ENCODE assay signal across 1 cellular context in the genomic region with DNA sequence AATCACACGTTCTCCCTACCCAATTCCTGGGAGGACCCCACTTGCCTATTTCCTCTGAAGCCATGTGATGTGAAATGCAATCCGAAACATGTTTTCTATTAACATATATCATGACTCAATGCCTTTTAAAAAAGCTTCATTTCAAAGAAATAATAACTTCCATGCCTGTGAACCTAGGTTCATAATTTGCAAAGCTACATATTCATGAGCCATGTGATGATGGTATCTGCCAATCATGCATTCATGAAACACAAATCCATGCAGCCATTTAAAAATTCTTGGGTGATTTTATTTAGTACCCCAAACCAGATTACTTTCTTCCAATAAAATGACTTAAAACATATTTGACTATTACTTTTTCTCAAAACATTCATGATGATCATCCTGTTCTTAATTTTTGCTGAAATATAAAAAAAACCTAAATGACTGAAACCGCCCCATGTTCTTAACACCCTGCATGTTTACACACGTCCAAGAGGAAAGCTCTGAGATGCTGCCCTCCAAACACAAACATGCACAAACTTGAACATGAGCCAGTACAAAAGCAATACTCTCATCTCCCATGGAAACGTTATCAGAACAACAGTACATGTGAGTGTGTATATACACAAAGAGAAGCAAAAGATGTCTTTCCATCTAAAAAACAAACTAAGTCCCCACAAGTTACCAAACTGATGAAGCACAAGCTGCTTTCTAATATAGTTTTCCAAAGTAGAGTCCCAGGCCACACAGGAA.
A peak's percentile ranks its signal among the peaks of the same experiment; 100 is the strongest.
TF ChIP-seq lines count a peak whose summit lies in the region.

No MANE protein-coding gene starts in this region.

TF ChIP-seq in HepG2, 621 proteins besides CTCF, POLR2A, EP300 and RAD21:
- TF ChIP-seq, protein P1, sequence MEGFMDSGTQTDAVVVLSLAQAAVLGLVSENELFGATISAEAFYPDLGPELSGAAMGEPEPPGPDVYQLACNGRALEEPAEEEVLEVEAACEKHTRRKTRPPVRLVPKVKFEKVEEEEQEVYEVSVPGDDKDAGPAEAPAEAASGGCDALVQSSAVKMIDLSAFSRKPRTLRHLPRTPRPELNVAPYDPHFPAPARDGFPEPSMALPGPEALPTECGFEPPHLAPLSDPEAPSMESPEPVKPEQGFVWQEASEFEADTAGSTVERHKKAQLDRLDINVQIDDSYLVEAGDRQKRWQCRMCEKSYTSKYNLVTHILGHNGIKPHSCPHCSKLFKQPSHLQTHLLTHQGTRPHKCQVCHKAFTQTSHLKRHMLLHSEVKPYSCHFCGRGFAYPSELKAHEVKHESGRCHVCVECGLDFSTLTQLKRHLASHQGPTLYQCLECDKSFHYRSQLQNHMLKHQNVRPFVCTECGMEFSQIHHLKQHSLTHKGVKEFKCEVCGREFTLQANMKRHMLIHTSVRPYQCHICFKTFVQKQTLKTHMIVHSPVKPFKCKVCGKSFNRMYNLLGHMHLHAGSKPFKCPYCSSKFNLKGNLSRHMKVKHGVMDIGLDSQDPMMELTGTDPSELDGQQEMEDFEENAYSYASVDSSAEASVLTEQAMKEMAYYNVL (CRISPR knock-in tag; IDR thresholded peaks at IDR 0.05; ENCODE audit: borderline replicate concordance): no peak
- TF ChIP-seq FOXJ3 (CRISPR knock-in tag; IDR thresholded peaks at IDR 0.05; ENCODE audit: borderline replicate concordance): peak; percentile 3; the same call in 1 of the 2 replicates
- TF ChIP-seq ZNF564 (CRISPR knock-in tag; IDR thresholded peaks at IDR 0.05): 0 out of 2 replicates have a peak, but pooled peaks have one; percentile 15
- TF ChIP-seq GABPA (IDR thresholded peaks at IDR 0.05; ENCODE audit: low read depth, low read length): no peak
- peak; percentile 19; the same call in 1 of the 2 replicates for TF ChIP-seq GABPA (CRISPR knock-in tag; IDR thresholded peaks at IDR 0.05; ENCODE audit: low read depth)
- no peak for TF ChIP-seq CREB1 (IDR thresholded peaks at IDR 0.05)
- TF ChIP-seq CREB1 (CRISPR knock-in tag; IDR thresholded peaks at IDR 0.05): no peak
- TF ChIP-seq NFE2L1 (CRISPR knock-in tag; IDR thresholded peaks at IDR 0.05; ENCODE audit: borderline replicate concordance): no peak
- TF ChIP-seq, protein P2, sequence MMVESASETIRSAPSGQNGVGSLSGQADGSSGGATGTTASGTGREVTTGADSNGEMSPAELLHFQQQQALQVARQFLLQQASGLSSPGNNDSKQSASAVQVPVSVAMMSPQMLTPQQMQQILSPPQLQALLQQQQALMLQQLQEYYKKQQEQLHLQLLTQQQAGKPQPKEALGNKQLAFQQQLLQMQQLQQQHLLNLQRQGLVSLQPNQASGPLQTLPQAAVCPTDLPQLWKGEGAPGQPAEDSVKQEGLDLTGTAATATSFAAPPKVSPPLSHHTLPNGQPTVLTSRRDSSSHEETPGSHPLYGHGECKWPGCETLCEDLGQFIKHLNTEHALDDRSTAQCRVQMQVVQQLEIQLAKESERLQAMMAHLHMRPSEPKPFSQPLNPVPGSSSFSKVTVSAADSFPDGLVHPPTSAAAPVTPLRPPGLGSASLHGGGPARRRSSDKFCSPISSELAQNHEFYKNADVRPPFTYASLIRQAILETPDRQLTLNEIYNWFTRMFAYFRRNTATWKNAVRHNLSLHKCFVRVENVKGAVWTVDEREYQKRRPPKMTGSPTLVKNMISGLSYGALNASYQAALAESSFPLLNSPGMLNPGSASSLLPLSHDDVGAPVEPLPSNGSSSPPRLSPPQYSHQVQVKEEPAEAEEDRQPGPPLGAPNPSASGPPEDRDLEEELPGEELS (CRISPR knock-in tag; IDR thresholded peaks at IDR 0.05): 0 out of 2 replicates have a peak, but pooled peaks have one; percentile 6
- TF ChIP-seq RFX3 (CRISPR knock-in tag; IDR thresholded peaks at IDR 0.05): peak; percentile 65
- TF ChIP-seq ZNF138 (CRISPR knock-in tag; IDR thresholded peaks at IDR 0.05; ENCODE audit: low read depth): no peak
- TF ChIP-seq RFX1 (IDR thresholded peaks at IDR 0.05): peak; percentile 37; the same call in 1 of the 2 replicates
- TF ChIP-seq ASH2L (IDR thresholded peaks at IDR 0.05; ENCODE audit: insufficient read length, low read depth, low read length): peak; percentile 1
- TF ChIP-seq FOXP1 (IDR thresholded peaks at IDR 0.05): no peak
- peak; percentile 30; the same call in 1 of the 2 replicates for TF ChIP-seq FOXP1 (CRISPR knock-in tag; IDR thresholded peaks at IDR 0.05)
- TF ChIP-seq TBL1XR1 (IDR thresholded peaks at IDR 0.05; ENCODE audit: borderline replicate concordance, low read length, partially characterized antibody): peak; percentile 47
- TF ChIP-seq MIXL1 (CRISPR knock-in tag; IDR thresholded peaks at IDR 0.05): no peak
- TF ChIP-seq FOXA1 (IDR thresholded peaks at IDR 0.05): no peak
- TF ChIP-seq FOXA1 (CRISPR knock-in tag; IDR thresholded peaks at IDR 0.05): peak; percentile 32
- peak; percentile 48; the same call in 1 of the 2 replicates for TF ChIP-seq FOXA3 (CRISPR knock-in tag; IDR thresholded peaks at IDR 0.05)
- no peak for TF ChIP-seq SRSF4 (IDR thresholded peaks at IDR 0.05; ENCODE audit: low read depth, low read length, poor library complexity, severe bottlenecking)
- no peak for TF ChIP-seq ZNF570 (CRISPR knock-in tag; IDR thresholded peaks at IDR 0.05; ENCODE audit: borderline replicate concordance)
- no peak for TF ChIP-seq IKZF4 (CRISPR knock-in tag; IDR thresholded peaks at IDR 0.05; ENCODE audit: borderline replicate concordance, low read depth, not compliant biosample characterization)
- 0 out of 2 replicates have a peak, but pooled peaks have one; percentile 1 for TF ChIP-seq NCOA2 (CRISPR knock-in tag; IDR thresholded peaks at IDR 0.05)
- no peak for TF ChIP-seq RORA (CRISPR knock-in tag; IDR thresholded peaks at IDR 0.05)
- TF ChIP-seq, protein P3, sequence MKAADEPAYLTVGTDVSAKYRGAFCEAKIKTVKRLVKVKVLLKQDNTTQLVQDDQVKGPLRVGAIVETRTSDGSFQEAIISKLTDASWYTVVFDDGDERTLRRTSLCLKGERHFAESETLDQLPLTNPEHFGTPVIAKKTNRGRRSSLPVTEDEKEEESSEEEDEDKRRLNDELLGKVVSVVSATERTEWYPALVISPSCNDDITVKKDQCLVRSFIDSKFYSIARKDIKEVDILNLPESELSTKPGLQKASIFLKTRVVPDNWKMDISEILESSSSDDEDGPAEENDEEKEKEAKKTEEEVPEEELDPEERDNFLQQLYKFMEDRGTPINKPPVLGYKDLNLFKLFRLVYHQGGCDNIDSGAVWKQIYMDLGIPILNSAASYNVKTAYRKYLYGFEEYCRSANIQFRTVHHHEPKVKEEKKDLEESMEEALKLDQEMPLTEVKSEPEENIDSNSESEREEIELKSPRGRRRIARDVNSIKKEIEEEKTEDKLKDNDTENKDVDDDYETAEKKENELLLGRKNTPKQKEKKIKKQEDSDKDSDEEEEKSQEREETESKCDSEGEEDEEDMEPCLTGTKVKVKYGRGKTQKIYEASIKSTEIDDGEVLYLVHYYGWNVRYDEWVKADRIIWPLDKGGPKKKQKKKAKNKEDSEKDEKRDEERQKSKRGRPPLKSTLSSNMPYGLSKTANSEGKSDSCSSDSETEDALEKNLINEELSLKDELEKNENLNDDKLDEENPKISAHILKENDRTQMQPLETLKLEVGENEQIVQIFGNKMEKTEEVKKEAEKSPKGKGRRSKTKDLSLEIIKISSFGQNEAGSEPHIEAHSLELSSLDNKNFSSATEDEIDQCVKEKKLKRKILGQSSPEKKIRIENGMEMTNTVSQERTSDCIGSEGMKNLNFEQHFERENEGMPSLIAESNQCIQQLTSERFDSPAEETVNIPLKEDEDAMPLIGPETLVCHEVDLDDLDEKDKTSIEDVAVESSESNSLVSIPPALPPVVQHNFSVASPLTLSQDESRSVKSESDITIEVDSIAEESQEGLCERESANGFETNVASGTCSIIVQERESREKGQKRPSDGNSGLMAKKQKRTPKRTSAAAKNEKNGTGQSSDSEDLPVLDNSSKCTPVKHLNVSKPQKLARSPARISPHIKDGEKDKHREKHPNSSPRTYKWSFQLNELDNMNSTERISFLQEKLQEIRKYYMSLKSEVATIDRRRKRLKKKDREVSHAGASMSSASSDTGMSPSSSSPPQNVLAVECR (CRISPR knock-in tag; IDR thresholded peaks at IDR 0.05; ENCODE audit: borderline replicate concordance): 0 out of 2 replicates have a peak, but pooled peaks have one; percentile 5
- TF ChIP-seq ZNF552 (CRISPR knock-in tag; IDR thresholded peaks at IDR 0.05; ENCODE audit: borderline replicate concordance): no peak
- no peak for TF ChIP-seq MATR3 (CRISPR knock-in tag; IDR thresholded peaks at IDR 0.05)
- no peak for TF ChIP-seq PLRG1 (conservative IDR thresholded peaks at IDR 0.05)
- TF ChIP-seq PAWR (CRISPR knock-in tag; IDR thresholded peaks at IDR 0.05; ENCODE audit: borderline replicate concordance): no peak
- peak; percentile 21 for TF ChIP-seq SKI (IDR thresholded peaks at IDR 0.05; ENCODE audit: partially characterized antibody)
TF ChIP-seq in HepG2: peak in this region for 14.
